In the genomic region with DNA sequence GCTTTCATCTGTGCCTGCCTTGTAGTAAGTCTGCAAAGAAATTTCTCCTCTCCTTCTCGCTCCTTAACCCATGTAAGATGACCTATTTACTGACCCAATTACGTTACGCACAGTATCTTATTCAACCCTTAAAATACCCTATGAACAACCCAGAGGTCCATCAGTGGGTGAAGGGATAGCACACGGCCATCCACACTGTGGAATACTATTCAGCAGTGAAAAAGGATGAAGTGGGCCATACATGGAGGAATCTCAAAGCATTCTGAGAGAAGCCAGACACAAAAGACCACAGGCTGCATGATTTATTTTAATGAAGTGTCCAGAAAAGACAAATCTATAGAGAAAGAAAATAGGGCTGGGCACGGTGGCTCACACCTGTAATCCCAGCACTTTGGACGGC, we compare ENCODE assay signal across 28 cellular contexts. TPM values are rescaled to one million over a fixed set of nuclear protein-coding genes. Genes with fewer than 3 reads are reported as not detected.
"Had no signal": no experiment of that assay in that cellular context is flagged by ENCODE, and none has a peak within 500 bp of the region (broad histone marks: within the 10 kb centered on the region; RNA-seq: fewer than 3 reads in every experiment).

No MANE protein-coding gene starts in this region.

- ATAC-seq: effector memory CD8-positive, alpha-beta T cell; esophagus mucosa; gastrocnemius medialis; heart right ventricle; left cardiac atrium; left lung; left ventricle myocardium superior; lower lobe of right lung; mucosa of descending colon had no signal

- H3K36me3 ChIP-seq: colonic mucosa, esophagus squamous epithelium, gastrocnemius medialis, heart right ventricle, left lung, lower lobe of right lung had no signal

- H3K9me3 ChIP-seq: colonic mucosa, esophagus squamous epithelium, gastrocnemius medialis, heart right ventricle, left lung, lower lobe of right lung, mucosa of descending colon had no signal

- H3K4me3 ChIP-seq: colonic mucosa, esophagus squamous epithelium, gastrocnemius medialis, heart right ventricle, left lung, lower lobe of right lung, mucosa of descending colon had no signal

- H3K27me3 ChIP-seq: colonic mucosa had no signal

- H3K27ac ChIP-seq: colonic mucosa, epithelial cell of prostate, esophagus squamous epithelium, gastrocnemius medialis, heart right ventricle, left lung, lower lobe of right lung had no signal

- DNase-seq: colonic mucosa; cortex of kidney; effector CD8-positive, alpha-beta T cell; effector memory CD8-positive, alpha-beta T cell; endodermal cell; erythroblast; esophagus squamous epithelium; foreskin melanocyte; gastrocnemius medialis; glutamatergic neuron; head of caudate nucleus; heart right ventricle; hippocampal formation; left cardiac atrium; left lung; left ventricle myocardium superior; lower lobe of right lung; mesenchymal stem cell; mucosa of descending colon had no signal

- H3K4me1 ChIP-seq: colonic mucosa, esophagus squamous epithelium, gastrocnemius medialis, heart right ventricle, left lung, lower lobe of right lung had no signal

- FAIRE-seq: endometrium, islet of Langerhans, keratinocyte had no signal

RNA-seq across cellular contexts. Expression of a gene that starts 23.8 kb away (rescaled TPM):
- total RNA-seq: dermis microvascular lymphatic vessel endothelial cell, endodermal cell, glomerular endothelial cell, lung microvascular endothelial cell, myocyte had no signal
- polyA plus RNA-seq: keratinocyte had no signal
